22 cellular contexts compared by ENCODE assay signal in the genomic region with DNA sequence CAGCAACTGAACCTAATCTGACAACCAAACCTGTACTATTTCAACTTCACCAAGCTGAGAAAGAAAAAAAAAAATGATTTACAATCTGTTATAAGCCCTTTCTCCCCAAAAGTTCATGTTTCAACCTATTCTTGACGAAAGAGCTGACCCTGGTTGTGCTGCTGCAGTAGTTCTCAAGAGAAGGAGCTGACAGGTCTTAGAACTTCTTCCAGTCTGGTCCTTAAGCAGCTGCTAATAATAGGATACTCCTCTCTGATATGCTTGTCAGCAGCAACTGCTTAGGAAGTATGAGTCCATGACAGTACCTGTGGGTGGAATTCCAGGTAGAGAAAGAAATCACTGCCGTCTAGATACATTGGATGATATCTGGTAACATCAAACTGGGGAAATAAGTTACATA.
DNase-seq lines count a peak whose midpoint lies in the region; ATAC-seq, FAIRE-seq and TF ChIP-seq lines count a peak whose summit lies in the region.
"Had no signal": no experiment of that assay in that cellular context is flagged by ENCODE, and none has a peak within 500 bp of the region (broad histone marks: within the 10 kb centered on the region; RNA-seq: fewer than 3 reads in every experiment).

No MANE protein-coding gene starts in this region.

- peaks cover 16% of the 10 kb centered on the region for H3K4me1 Mint-ChIP-seq in endothelial cell (ENCODE audit: unreplicated experiment)
- H3K4me1 Mint-ChIP-seq: B cell, CD14-positive monocyte had no signal

- peak in 3 of 61 donors; percentile 2 to 47 (median 17) for DNase-seq in caudate nucleus (lab: John Stamatoyannopoulos, UW)
- peak; percentile 12 for DNase-seq in left kidney (ENCODE audit: low read depth, low spot score)
- peak; percentile 8 for DNase-seq in retina
- no peak for DNase-seq in endothelial cell (ENCODE audit: low spot score)
- no peak for DNase-seq in urothelium cell line (ENCODE audit: low spot score)
- no peak for DNase-seq in RPMI8226
- DNase-seq: KG1, NCI-H1092 treated with DMSO at 0.1 percent for 48 hours, NCI-H1930, NCI-H446 treated with DMSO at 0.1 percent for 48 hours, NCI-H69, SIG-M5, SK-N-SH had no signal

- H3K9me3 Mint-ChIP-seq in endothelial cell (ENCODE audit: unreplicated experiment) = no peaks in the 10 kb centered on the region

- no peak for FAIRE-seq in urothelium cell line (lab: Jason Lieb, UNC)
- FAIRE-seq: A204.1, G401.6, GM12892, H54 had no signal

- H3K9me3 ChIP-seq in HUES48 (ENCODE audit: control insufficient read depth, insufficient read depth, low read length) = no peaks in the 10 kb centered on the region
- H3K9me3 ChIP-seq: SK-N-SH had no signal

- no peak overlapping the region for H3K9ac ChIP-seq in HUES48 (ENCODE audit: low read depth, low read length)
- H3K9ac ChIP-seq: SK-N-SH had no signal

- no peak overlapping the region for H3K4me3 ChIP-seq in HUES48 (ENCODE audit: low read depth, low read length)

- H3K27me3 Mint-ChIP-seq in endothelial cell (ENCODE audit: unreplicated experiment) = peaks cover 2% of the 10 kb centered on the region
- H3K27me3 Mint-ChIP-seq: B cell had no signal

- no peaks in the 10 kb centered on the region for H3K27me3 ChIP-seq in HUES48 (ENCODE audit: control insufficient read depth, insufficient read depth, low read length)

- H3K4me3 Mint-ChIP-seq in endothelial cell (ENCODE audit: unreplicated experiment) = no peak overlapping the region
- H3K4me3 Mint-ChIP-seq: B cell, CD14-positive monocyte had no signal

- no peaks in the 10 kb centered on the region for H3K36me3 ChIP-seq in HUES48 (ENCODE audit: control insufficient read depth, insufficient read depth, low read length)

- ATAC-seq in GM21723 (IDR thresholded peaks at IDR 0.05; ENCODE audit: unreplicated experiment) = no peak

- H3K27ac ChIP-seq in HUES48 (ENCODE audit: low read depth, low read length) (peak overlapping the region; percentile 77), caudate nucleus (ENCODE audit: low read depth, low read length) (peak overlapping the region; percentile 97)
- H3K27ac ChIP-seq: HL-60 had no signal

- no peak overlapping the region for H3K27ac Mint-ChIP-seq in endothelial cell (ENCODE audit: unreplicated experiment)
- H3K27ac Mint-ChIP-seq: B cell, CD14-positive monocyte had no signal

- H3K36me3 Mint-ChIP-seq in endothelial cell (ENCODE audit: low read depth, unreplicated experiment) = no peaks in the 10 kb centered on the region
- H3K36me3 Mint-ChIP-seq: CD14-positive monocyte had no signal

- no peak for TF ChIP-seq CTCF in endothelial cell (IDR thresholded peaks at IDR 0.05; ENCODE audit: unreplicated experiment)

- H3K4me1 ChIP-seq in HUES48 (ENCODE audit: control insufficient read depth, insufficient read depth, low read length) = peaks cover 14% of the 10 kb centered on the region

Comparison
In these comparisons a context has a peak if more than half of its experiments do, and no peak if none do; other contexts are left out.
1. DNase-seq: peak in left kidney (single experiment) and retina (single experiment); none in endothelial cell (single experiment), urothelium cell line (single experiment) and RPMI8226 (single experiment).